Comparison of ENCODE assay signal across 9 cellular contexts in the genomic region with DNA sequence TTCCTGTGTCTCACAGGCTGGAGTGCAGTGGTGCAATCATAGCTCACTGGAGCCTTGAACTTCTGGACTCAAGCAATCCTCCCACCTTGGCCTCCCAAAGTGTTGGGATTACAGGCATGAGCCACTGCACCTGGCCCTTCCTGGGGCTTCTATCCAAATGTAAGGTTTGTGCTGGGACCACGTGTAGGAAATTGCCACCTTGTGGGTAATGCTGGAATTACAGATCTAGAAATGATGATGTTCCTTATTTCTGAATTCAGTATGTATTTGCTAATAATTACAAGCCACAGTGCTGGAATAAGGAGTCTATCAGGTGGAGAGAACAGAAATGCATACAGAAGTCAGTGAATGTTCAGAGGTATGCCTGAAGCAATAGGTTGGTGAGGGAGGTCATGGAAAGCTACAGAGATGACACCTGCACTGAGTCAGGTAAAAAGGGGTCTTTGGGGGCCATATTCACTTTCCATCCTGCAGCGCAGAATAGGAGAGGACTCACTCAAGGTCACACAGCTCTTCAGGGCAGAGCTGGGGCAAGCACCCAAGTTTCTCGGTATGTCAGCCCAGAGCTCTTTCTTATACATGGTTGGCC. TPM values are rescaled to one million over a fixed set of nuclear protein-coding genes. Genes with fewer than 3 reads are reported as not detected.
DNase-seq lines count a peak whose midpoint lies in the region; ATAC-seq and TF ChIP-seq lines count a peak whose summit lies in the region.
"Had no signal": no experiment of that assay in that cellular context is flagged by ENCODE, and none has a peak within 500 bp of the region (broad histone marks: within the 10 kb centered on the region; RNA-seq: fewer than 3 reads in every experiment).

No MANE protein-coding gene starts in this region.

- peak; percentile 70; the same call in 2 of the 3 replicates for ATAC-seq in SK-N-SH treated with all-trans-retinoic acid at 6 μM for 48 hours
- ATAC-seq in HG02642 (IDR thresholded peaks at IDR 0.05; ENCODE audit: poor library complexity, unreplicated experiment): no peak

- WGBS in thyroid gland, 2 donors: 22 to 27% methylated on average over 3 of the region's 3 CpGs

- no peaks in the 10 kb centered on the region for H3K9me2 ChIP-seq in DOHH2 (replicated peaks; ENCODE audit: control insufficient read depth, low read length)

- H3K36me3 ChIP-seq in DOHH2 (ENCODE audit: control insufficient read depth, low read length) (no peaks in the 10 kb centered on the region), thyroid gland (no peaks in the 10 kb centered on the region)

- H3K27ac ChIP-seq in DOHH2 (ENCODE audit: low read depth, low read length) (no peak overlapping the region), thyroid gland (no peak overlapping the region)
- H3K27ac ChIP-seq: skin epidermis had no signal

- intact Hi-C loops in thyroid gland (cut with DNase I): loop anchor here (5.0 kb wide), 1 partner anchor 61 kb away; no protein-coding TSS in a partner anchor

- H3K4me1 ChIP-seq in DOHH2 (ENCODE audit: control insufficient read depth, low read length): no peaks in the 10 kb centered on the region
- peaks cover 12 to 17% of the 10 kb centered on the region in 2 donors for H3K4me1 ChIP-seq in thyroid gland

- H3K9me3 ChIP-seq in DOHH2 (ENCODE audit: control insufficient read depth, insufficient read depth, low read length) (no peaks in the 10 kb centered on the region), thyroid gland (no peaks in the 10 kb centered on the region)

- no peak for TF ChIP-seq POLR2A in thyroid gland (IDR thresholded peaks at IDR 0.05)

- no peak overlapping the region for H3K4me2 ChIP-seq in DOHH2 (ENCODE audit: low read length)

- H3K4me3 ChIP-seq in DOHH2 (ENCODE audit: low read length): no peak overlapping the region
- no peak overlapping the region for H3K4me3 ChIP-seq in thyroid gland (replicated peaks in 1 of 3)
- H3K4me3 ChIP-seq: skin epidermis had no signal

- H3K79me2 ChIP-seq in DOHH2 (ENCODE audit: control insufficient read depth, low read length): no peaks in the 10 kb centered on the region

- H4K20me1 ChIP-seq in DOHH2 (ENCODE audit: control insufficient read depth, insufficient read depth, low read depth, low read length): no peaks in the 10 kb centered on the region

- H3F3A ChIP-seq in DOHH2 (ENCODE audit: control insufficient read depth, insufficient read depth): no peaks in the 10 kb centered on the region

- peak; percentile 65 for TF ChIP-seq CTCF in DOHH2 (IDR thresholded peaks at IDR 0.05; ENCODE audit: low read depth, low read length, poor library complexity, severe bottlenecking)
- TF ChIP-seq CTCF in thyroid gland (IDR thresholded peaks at IDR 0.05): peak; percentile 39 to 76 (median 62)

- peaks cover 15% of the 10 kb centered on the region for H3K27me3 ChIP-seq in DOHH2 (ENCODE audit: control insufficient read depth, low read length)
- H3K27me3 ChIP-seq in thyroid gland: no peaks in the 10 kb centered on the region

- DNase-seq in KG1 (lab: John Stamatoyannopoulos, UW): peak; percentile 19
- DNase-seq in glomerular visceral epithelial cell (ENCODE audit: extremely low spot score): peak; percentile 53
- DNase-seq in thyroid gland: peak in 1 of 2 donors; percentile 23
- DNase-seq in activated CD4-positive, alpha-beta T cell treated with anti-CD3 and anti-CD28 coated beads for 1 hour: no peak
- no peak for DNase-seq in activated CD8-positive, alpha-beta memory T cell treated with anti-CD3 and anti-CD28 coated beads, Interleukin-2, amount 50 U/mL, for 48 hours

TF ChIP-seq in SK-N-SH treated with all-trans-retinoic acid at 6 μM for 48 hours, 23 proteins besides CTCF, POLR2A, EP300 and RAD21:
- no peak for TF ChIP-seq TCF4 (CRISPR knock-in tag; IDR thresholded peaks at IDR 0.05; ENCODE audit: borderline replicate concordance)
- no peak for TF ChIP-seq ZNF565 (CRISPR knock-in tag; conservative IDR thresholded peaks at IDR 0.05; ENCODE audit: low read depth)
- no peak for TF ChIP-seq PPARA (CRISPR knock-in tag; IDR thresholded peaks at IDR 0.05; ENCODE audit: borderline replicate concordance)
- no peak for TF ChIP-seq ZFP3 (CRISPR knock-in tag; IDR thresholded peaks at IDR 0.05)
- TF ChIP-seq, protein P1, sequence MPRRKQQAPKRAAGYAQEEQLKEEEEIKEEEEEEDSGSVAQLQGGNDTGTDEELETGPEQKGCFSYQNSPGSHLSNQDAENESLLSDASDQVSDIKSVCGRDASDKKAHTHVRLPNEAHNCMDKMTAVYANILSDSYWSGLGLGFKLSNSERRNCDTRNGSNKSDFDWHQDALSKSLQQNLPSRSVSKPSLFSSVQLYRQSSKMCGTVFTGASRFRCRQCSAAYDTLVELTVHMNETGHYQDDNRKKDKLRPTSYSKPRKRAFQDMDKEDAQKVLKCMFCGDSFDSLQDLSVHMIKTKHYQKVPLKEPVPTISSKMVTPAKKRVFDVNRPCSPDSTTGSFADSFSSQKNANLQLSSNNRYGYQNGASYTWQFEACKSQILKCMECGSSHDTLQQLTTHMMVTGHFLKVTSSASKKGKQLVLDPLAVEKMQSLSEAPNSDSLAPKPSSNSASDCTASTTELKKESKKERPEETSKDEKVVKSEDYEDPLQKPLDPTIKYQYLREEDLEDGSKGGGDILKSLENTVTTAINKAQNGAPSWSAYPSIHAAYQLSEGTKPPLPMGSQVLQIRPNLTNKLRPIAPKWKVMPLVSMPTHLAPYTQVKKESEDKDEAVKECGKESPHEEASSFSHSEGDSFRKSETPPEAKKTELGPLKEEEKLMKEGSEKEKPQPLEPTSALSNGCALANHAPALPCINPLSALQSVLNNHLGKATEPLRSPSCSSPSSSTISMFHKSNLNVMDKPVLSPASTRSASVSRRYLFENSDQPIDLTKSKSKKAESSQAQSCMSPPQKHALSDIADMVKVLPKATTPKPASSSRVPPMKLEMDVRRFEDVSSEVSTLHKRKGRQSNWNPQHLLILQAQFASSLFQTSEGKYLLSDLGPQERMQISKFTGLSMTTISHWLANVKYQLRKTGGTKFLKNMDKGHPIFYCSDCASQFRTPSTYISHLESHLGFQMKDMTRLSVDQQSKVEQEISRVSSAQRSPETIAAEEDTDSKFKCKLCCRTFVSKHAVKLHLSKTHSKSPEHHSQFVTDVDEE (CRISPR knock-in tag; IDR thresholded peaks at IDR 0.05): no peak
- TF ChIP-seq, protein P2, sequence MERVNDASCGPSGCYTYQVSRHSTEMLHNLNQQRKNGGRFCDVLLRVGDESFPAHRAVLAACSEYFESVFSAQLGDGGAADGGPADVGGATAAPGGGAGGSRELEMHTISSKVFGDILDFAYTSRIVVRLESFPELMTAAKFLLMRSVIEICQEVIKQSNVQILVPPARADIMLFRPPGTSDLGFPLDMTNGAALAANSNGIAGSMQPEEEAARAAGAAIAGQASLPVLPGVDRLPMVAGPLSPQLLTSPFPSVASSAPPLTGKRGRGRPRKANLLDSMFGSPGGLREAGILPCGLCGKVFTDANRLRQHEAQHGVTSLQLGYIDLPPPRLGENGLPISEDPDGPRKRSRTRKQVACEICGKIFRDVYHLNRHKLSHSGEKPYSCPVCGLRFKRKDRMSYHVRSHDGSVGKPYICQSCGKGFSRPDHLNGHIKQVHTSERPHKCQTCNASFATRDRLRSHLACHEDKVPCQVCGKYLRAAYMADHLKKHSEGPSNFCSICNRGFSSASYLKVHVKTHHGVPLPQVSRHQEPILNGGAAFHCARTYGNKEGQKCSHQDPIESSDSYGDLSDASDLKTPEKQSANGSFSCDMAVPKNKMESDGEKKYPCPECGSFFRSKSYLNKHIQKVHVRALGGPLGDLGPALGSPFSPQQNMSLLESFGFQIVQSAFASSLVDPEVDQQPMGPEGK (CRISPR knock-in tag; IDR thresholded peaks at IDR 0.05; ENCODE audit: borderline replicate concordance): no peak
- TF ChIP-seq ESRRG (CRISPR knock-in tag; IDR thresholded peaks at IDR 0.05): no peak
- no peak for TF ChIP-seq ZNF8 (CRISPR knock-in tag; IDR thresholded peaks at IDR 0.05)
- TF ChIP-seq, protein P3, sequence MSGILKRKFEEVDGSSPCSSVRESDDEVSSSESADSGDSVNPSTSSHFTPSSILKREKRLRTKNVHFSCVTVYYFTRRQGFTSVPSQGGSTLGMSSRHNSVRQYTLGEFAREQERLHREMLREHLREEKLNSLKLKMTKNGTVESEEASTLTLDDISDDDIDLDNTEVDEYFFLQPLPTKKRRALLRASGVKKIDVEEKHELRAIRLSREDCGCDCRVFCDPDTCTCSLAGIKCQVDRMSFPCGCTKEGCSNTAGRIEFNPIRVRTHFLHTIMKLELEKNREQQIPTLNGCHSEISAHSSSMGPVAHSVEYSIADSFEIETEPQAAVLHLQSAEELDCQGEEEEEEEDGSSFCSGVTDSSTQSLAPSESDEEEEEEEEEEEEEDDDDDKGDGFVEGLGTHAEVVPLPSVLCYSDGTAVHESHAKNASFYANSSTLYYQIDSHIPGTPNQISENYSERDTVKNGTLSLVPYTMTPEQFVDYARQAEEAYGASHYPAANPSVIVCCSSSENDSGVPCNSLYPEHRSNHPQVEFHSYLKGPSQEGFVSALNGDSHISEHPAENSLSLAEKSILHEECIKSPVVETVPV (CRISPR knock-in tag; IDR thresholded peaks at IDR 0.05): no peak
- no peak for TF ChIP-seq SNAI2 (CRISPR knock-in tag; IDR thresholded peaks at IDR 0.05)
- no peak for TF ChIP-seq OSR1 (CRISPR knock-in tag; IDR thresholded peaks at IDR 0.05)
- no peak for TF ChIP-seq RARB (CRISPR knock-in tag; IDR thresholded peaks at IDR 0.05)

RNA-seq across cellular contexts. Expression of gene IGFBPL1, which starts 8.8 kb away (rescaled TPM):
- total RNA-seq in thyroid gland: 100 to 1,000 TPM in 1 of 4 donors, 10 to 100 TPM in 3; 20.3 to 116 (median 29.1) TPM

RNA-seq across cellular contexts. Expression of gene ALDH1B1, which starts 40.5 kb away (rescaled TPM):
- total RNA-seq in thyroid gland: 10 to 100 TPM; 11.3 to 33.9 (median 22.8) TPM

Comparison
In these comparisons a context has a peak if more than half of its experiments do, and no peak if none do; other contexts are left out.
1. DNase-seq: peak in KG1 (single experiment) and glomerular visceral epithelial cell (single experiment); none in activated CD4-positive, alpha-beta T cell treated with anti-CD3 and anti-CD28 coated beads for 1 hour (single experiment) and activated CD8-positive, alpha-beta memory T cell treated with anti-CD3 and anti-CD28 coated beads, Interleukin-2, amount 50 U/mL, for 48 hours (single experiment).